23 cellular contexts compared by ENCODE assay signal in the genomic region with DNA sequence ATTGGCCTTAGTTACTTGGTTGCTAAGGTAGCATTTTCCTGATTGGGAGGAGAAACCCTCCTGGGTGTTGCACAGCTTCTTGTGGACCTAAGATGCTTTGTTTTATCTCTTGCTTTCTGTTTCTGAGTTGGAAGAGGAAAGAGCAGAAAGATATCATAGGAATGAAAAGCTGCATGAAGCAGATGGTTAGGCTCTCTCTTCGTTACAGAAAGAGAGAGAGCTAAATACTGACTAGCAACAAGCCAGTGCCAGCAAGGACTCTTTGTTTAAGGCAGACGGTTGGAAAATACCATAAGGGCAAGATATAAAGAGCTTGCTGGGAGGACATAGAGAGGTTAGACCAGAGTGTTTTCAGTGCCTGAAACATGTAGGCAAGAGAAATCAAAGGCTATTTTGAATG.
A peak's percentile ranks its signal among the peaks of the same experiment; 100 is the strongest.
DNase-seq lines count a peak whose midpoint lies in the region; TF ChIP-seq lines count a peak whose summit lies in the region.
"Had no signal": no experiment of that assay in that cellular context is flagged by ENCODE, and none has a peak within 500 bp of the region (broad histone marks: within the 10 kb centered on the region; RNA-seq: fewer than 3 reads in every experiment).

No MANE protein-coding gene starts in this region.

- H3K4me2 ChIP-seq in parathyroid adenoma (ENCODE audit: low read length) = no peak overlapping the region

- TF ChIP-seq CTCF in fibroblast of pulmonary artery (IDR thresholded peaks at IDR 0.05; ENCODE audit: low read length, missing control alignments) (no peak), parathyroid adenoma (IDR thresholded peaks at IDR 0.05) (no peak)

- no peak overlapping the region for H3K4me3 ChIP-seq in fibroblast of pulmonary artery (replicated peaks; ENCODE audit: low read depth, low read length)
- H3K4me3 ChIP-seq in parathyroid adenoma (ENCODE audit: low read depth, low read length) = no peak overlapping the region
- H3K4me3 ChIP-seq: breast epithelium, heart right ventricle, right lobe of liver, testis, uterus had no signal

- H3K27ac ChIP-seq in parathyroid adenoma = no peak overlapping the region
- H3K27ac ChIP-seq: breast epithelium, heart right ventricle, right lobe of liver, testis, uterus had no signal

- H3K79me2 ChIP-seq in parathyroid adenoma = no peaks in the 10 kb centered on the region

- peak; percentile 87 for DNase-seq in NCI-H1694 treated with DMSO at 0.1 percent for 48 hours (lab: John Stamatoyannopoulos, UW)
- peak; percentile 4 for DNase-seq in amniotic epithelial cell (ENCODE audit: low read depth)
- DNase-seq in fibroblast of pulmonary artery (ENCODE audit: low read depth) = peak; percentile 4
- no peak for DNase-seq in activated T-cell treated with anti-CD3 and anti-CD28 coated beads, Interleukin-2, amount 50 U/mL, for 1 hour
- DNase-seq in 8988T = no peak
- no peak for DNase-seq in germinal center (ENCODE audit: low spot score)
- DNase-seq: activated CD4-positive, alpha-beta T cell treated with anti-CD3 and anti-CD28 coated beads for 36 hours; activated T-cell treated with anti-CD3 and anti-CD28 coated beads, Interleukin-2, amount 50 U/mL, for 24 hours; Calu3; heart right ventricle; naive thymus-derived CD4-positive, alpha-beta T cell; NCI-H1048; NCI-H2029; posterior cingulate gyrus; right lobe of liver; stimulated activated CD4-positive, alpha-beta T cell treated with anti-CD3 and anti-CD28 coated beads, Interleukin-12 subunit alpha, Interleukin-12 subunit beta, amount 100 ng/mL, for 4 hours; stimulated activated CD4-positive, alpha-beta T cell treated with anti-CD3 and anti-CD28 coated beads, Interleukin-4, amount 100 ng/mL, for 24 hours; stimulated activated naive B cell treated with anti-CD40 and anti-IgM and Interleukin-4, amounts not matched to agents 10 μg/mL and 1 μg/mL and 100 μg/mL, for 72 hours; T-helper 2 cell; testis; uterus had no signal

- peak overlapping the region; percentile 51 for H2AFZ ChIP-seq in parathyroid adenoma

- no peak overlapping the region for H3K9ac ChIP-seq in parathyroid adenoma

- H3K36me3 ChIP-seq in parathyroid adenoma (ENCODE audit: control insufficient read depth, insufficient read depth, low read length) = no peaks in the 10 kb centered on the region
- H3K36me3 ChIP-seq: breast epithelium, right lobe of liver, uterus had no signal

- no peaks in the 10 kb centered on the region for H3K9me3 ChIP-seq in parathyroid adenoma (ENCODE audit: control insufficient read depth, low read length)
- H3K9me3 ChIP-seq: breast epithelium, heart right ventricle, right lobe of liver, testis, uterus had no signal

- no peaks in the 10 kb centered on the region for H3K27me3 ChIP-seq in parathyroid adenoma (ENCODE audit: control insufficient read depth, insufficient read depth, low read length)
- H3K27me3 ChIP-seq: breast epithelium, heart right ventricle, right lobe of liver, testis, uterus had no signal

- peaks cover 7% of the 10 kb centered on the region for H3K4me1 ChIP-seq in parathyroid adenoma
- H3K4me1 ChIP-seq: breast epithelium, right lobe of liver, testis, uterus had no signal

Comparison
In these comparisons a context has a peak if more than half of its experiments do, and no peak if none do; other contexts are left out.
1. DNase-seq: peak in NCI-H1694 treated with DMSO at 0.1 percent for 48 hours (single experiment), amniotic epithelial cell (single experiment) and fibroblast of pulmonary artery (single experiment); none in activated T-cell treated with anti-CD3 and anti-CD28 coated beads, Interleukin-2, amount 50 U/mL, for 1 hour (single experiment), 8988T (single experiment) and germinal center (single experiment).